19 cellular contexts compared by ENCODE assay signal in genomic region chrX:109327271-109327670, GRCh38.
DNase-seq lines count a peak whose midpoint lies in the region; ATAC-seq, FAIRE-seq and TF ChIP-seq lines count a peak whose summit lies in the region.
"Had no signal": no experiment of that assay in that cellular context is flagged by ENCODE, and none has a peak within 500 bp of the region (broad histone marks: within the 10 kb centered on the region; RNA-seq: fewer than 3 reads in every experiment).

No MANE protein-coding gene starts in this region.

- H3K4me1 Mint-ChIP-seq in astrocyte (ENCODE audit: low read depth, unreplicated experiment), result peaks cover 10% of the 10 kb centered on the region
- H3K4me1 Mint-ChIP-seq: B cell had no signal

- H2AFZ ChIP-seq in astrocyte (ENCODE audit: low read depth, low read length), result no peak overlapping the region

- H4K20me1 ChIP-seq in astrocyte (ENCODE audit: insufficient read depth, low read length), result no peaks in the 10 kb centered on the region

- H3K36me3 ChIP-seq in astrocyte (ENCODE audit: insufficient read depth, low read length), result no peaks in the 10 kb centered on the region
- no peaks in the 10 kb centered on the region for H3K36me3 ChIP-seq in heart left ventricle

- TF ChIP-seq CTCF in AG10803 (conservative IDR thresholded peaks at IDR 0.05; ENCODE audit: low read length) (no peak), astrocyte (IDR thresholded peaks at IDR 0.05; ENCODE audit: insufficient read depth, low read depth, low read length) (no peak), heart left ventricle (IDR thresholded peaks at IDR 0.05) (no peak), GM13977 (IDR thresholded peaks at IDR 0.05; ENCODE audit: extremely low read depth, insufficient read depth, missing control alignments) (no peak)

- no peaks in the 10 kb centered on the region for H3K36me3 Mint-ChIP-seq in astrocyte (ENCODE audit: low read depth, unreplicated experiment)

- TF ChIP-seq POLR2A in heart left ventricle (IDR thresholded peaks at IDR 0.05), result no peak

- 44 to 55% (median 49%) methylated on average over 2 of the region's 2 CpGs for WGBS in heart left ventricle, 4 donors

- DNase-seq in AG10803 (ENCODE audit: low read depth) (peak; percentile 16), HT1080 (ENCODE audit: low read depth) (peak; percentile 3), astrocyte (ENCODE audit: low read depth) (peak; percentile 33), foreskin melanocyte (peak; percentile 9), heart left ventricle (no peak), GM13977 (ENCODE audit: low spot score) (no peak), Ammon's horn (ENCODE audit: low spot score) (no peak)
- DNase-seq: 8988T; C1 segment of cervical spinal cord; Calu3; CD4-positive, alpha-beta T cell; DMS 273 treated with DMSO at 0.1 percent for 48 hours; DMS79; GDM1; GOT3; H9 had no signal

- peaks cover 3% of the 10 kb centered on the region for H3K4me1 ChIP-seq in astrocyte (ENCODE audit: insufficient read depth, low read length)
- no peaks in the 10 kb centered on the region for H3K4me1 ChIP-seq in heart left ventricle

- H3K79me2 ChIP-seq in astrocyte (ENCODE audit: insufficient read depth, low read length), result no peaks in the 10 kb centered on the region

- in situ Hi-C loops in GM13977 (cut with MboI; ENCODE audit: low pct_unique_long_range_greater_than_20kb, low sequenced_read_pairs, unreplicated experiment), result no loop called here

- peak; percentile 99 for FAIRE-seq in astrocyte (lab: Jason Lieb, UNC)
- FAIRE-seq: GM12892, GM19239 had no signal

- no peaks in the 10 kb centered on the region for H3K9me3 ChIP-seq in astrocyte (ENCODE audit: insufficient read depth, low read depth, low read length)
- H3K9me3 ChIP-seq in heart left ventricle, result peaks cover 0 to 18% (median 0%) of the 10 kb centered on the region in 12 donors

- H3K4me3 ChIP-seq in AG10803 (ENCODE audit: low read length) (no peak overlapping the region), astrocyte (ENCODE audit: insufficient read depth, low read depth, low read length) (no peak overlapping the region), heart left ventricle (no peak overlapping the region)

- H3K27me3 ChIP-seq in astrocyte (ENCODE audit: insufficient read depth, low read length) (no peaks in the 10 kb centered on the region), heart left ventricle (no peaks in the 10 kb centered on the region)

- intact Hi-C loops in heart left ventricle (cut with DNase I), result no loop called here

- no peak overlapping the region for H3K4me3 Mint-ChIP-seq in astrocyte (ENCODE audit: unreplicated experiment)
- H3K4me3 Mint-ChIP-seq: B cell; CD4-positive, alpha-beta T cell; H9 had no signal

- H3K27ac Mint-ChIP-seq in astrocyte (ENCODE audit: unreplicated experiment), result peak overlapping the region; percentile 89
- H3K27ac Mint-ChIP-seq: B cell; CD4-positive, alpha-beta T cell; H9 had no signal

- peak overlapping the region; percentile 48 for H3K4me2 ChIP-seq in astrocyte (ENCODE audit: low read length)

- peaks cover 8% of the 10 kb centered on the region for H3K9me3 Mint-ChIP-seq in astrocyte (ENCODE audit: unreplicated experiment)
- H3K9me3 Mint-ChIP-seq: CD4-positive, alpha-beta T cell had no signal

- ATAC-seq in heart left ventricle, result no peak

- peak overlapping the region; percentile 42 for H3K27ac ChIP-seq in astrocyte (ENCODE audit: low read depth, low read length)
- no peak overlapping the region for H3K27ac ChIP-seq in heart left ventricle

- H3K27me3 Mint-ChIP-seq in astrocyte (ENCODE audit: low read depth, unreplicated experiment), result no peaks in the 10 kb centered on the region
- H3K27me3 Mint-ChIP-seq: B cell; CD4-positive, alpha-beta T cell had no signal

- no peak overlapping the region for H3K9ac ChIP-seq in astrocyte (ENCODE audit: low read length)

Comparison
In these comparisons a context has a peak if more than half of its experiments do, and no peak if none do; other contexts are left out.
1. DNase-seq: peak in AG10803 (single experiment), HT1080 (single experiment), astrocyte (single experiment) and foreskin melanocyte (single experiment); none in heart left ventricle (0 of 5), GM13977 (single experiment) and Ammon's horn (single experiment).